Comparison of ENCODE assay signal across 10 cellular contexts in genomic region chr2:233387225-233387624, GRCh38. TPM values are rescaled to one million over a fixed set of nuclear protein-coding genes. Genes with fewer than 3 reads are reported as not detected.
DNase-seq lines count a peak whose midpoint lies in the region; ATAC-seq, FAIRE-seq and TF ChIP-seq lines count a peak whose summit lies in the region.
"Had no signal": no experiment of that assay in that cellular context is flagged by ENCODE, and none has a peak within 500 bp of the region (broad histone marks: within the 10 kb centered on the region; RNA-seq: fewer than 3 reads in every experiment).

No MANE protein-coding gene starts in this region.

- no peak for DNase-seq in CD4-positive, alpha-beta memory T cell
- no peak for DNase-seq in left cardiac atrium
- no peak for DNase-seq in gastrocnemius medialis
- DNase-seq in DMS153 (lab: John Stamatoyannopoulos, UW) = no peak
- DNase-seq in GM19239 (ENCODE audit: insufficient read length, low spot score) = no peak
- no peak for DNase-seq in HK-2 (ENCODE audit: unreplicated experiment)
- DNase-seq in HT-29 (ENCODE audit: low spot score) = no peak
- DNase-seq: activated naive CD4-positive, alpha-beta T cell; NCI-H526 treated with DMSO at 0.1 percent for 48 hours had no signal

- CTCF ChIA-PET in CD4-positive, alpha-beta memory T cell (lab: Charles Lee; ENCODE audit: partially characterized antibody) = no interaction called here

- intact Hi-C loops in CD4-positive, alpha-beta memory T cell (cut with micrococcal nuclease) = no loop called here
- intact Hi-C loops in left cardiac atrium (cut with DNase I) (no loop called here), gastrocnemius medialis (cut with DNase I; ENCODE audit: low total_unique reads) (no loop called here)

- FAIRE-seq in GM19239 (lab: Jason Lieb, UNC) = no peak

- H3K4me3 Mint-ChIP-seq in CD4-positive, alpha-beta memory T cell = no peak overlapping the region
- no peak overlapping the region for H3K4me3 Mint-ChIP-seq in activated T-helper 17 cell treated with anti-CD3 and anti-CD28 coated beads, Interleukin-2, amount 50 U/mL, for 72 hours

- POLR2A ChIA-PET in CD4-positive, alpha-beta memory T cell (lab: Charles Lee; ENCODE audit: partially characterized antibody) = interaction anchor here (1.6 kb wide), 1 partner anchor 117 kb away, joined by 4 read pairs; no protein-coding TSS in a partner anchor

- ATAC-seq in activated T-helper 17 cell treated with anti-CD3 and anti-CD28 coated beads, Interleukin-2, amount 50 U/mL, for 72 hours (replicated peaks) = no peak
- ATAC-seq in left cardiac atrium = peak; percentile 4 to 5
- ATAC-seq in gastrocnemius medialis = peak in 1 of 2 donors; percentile 15

- no peaks in the 10 kb centered on the region for H3K9me3 Mint-ChIP-seq in CD4-positive, alpha-beta memory T cell
- no peaks in the 10 kb centered on the region for H3K9me3 Mint-ChIP-seq in activated T-helper 17 cell treated with anti-CD3 and anti-CD28 coated beads, Interleukin-2, amount 50 U/mL, for 72 hours

- peaks cover 7% of the 10 kb centered on the region for H3K36me3 ChIP-seq in CD4-positive, alpha-beta memory T cell (ENCODE audit: insufficient read depth, low read length)
- H3K36me3 ChIP-seq in gastrocnemius medialis = peaks cover 0 to 16% of the 10 kb centered on the region in 2 donors

- H3K4me3 ChIP-seq in CD4-positive, alpha-beta memory T cell (ENCODE audit: low read length in 2 of 2) = no peak overlapping the region
- H3K4me3 ChIP-seq in gastrocnemius medialis = peak overlapping the region in 2 of 4 donors; percentile 5 to 27

- peaks cover 17 to 40% of the 10 kb centered on the region in 2 donors for H3K36me3 Mint-ChIP-seq in CD4-positive, alpha-beta memory T cell
- peaks cover 47% of the 10 kb centered on the region for H3K36me3 Mint-ChIP-seq in activated T-helper 17 cell treated with anti-CD3 and anti-CD28 coated beads, Interleukin-2, amount 50 U/mL, for 72 hours (ENCODE audit: low read depth)

- H3K27ac ChIP-seq in CD4-positive, alpha-beta memory T cell (ENCODE audit: low read depth, low read length) = no peak overlapping the region
- peak overlapping the region; percentile 56 to 73 (median 68) for H3K27ac ChIP-seq in gastrocnemius medialis

- H3K4me1 Mint-ChIP-seq in CD4-positive, alpha-beta memory T cell = peaks cover 36 to 49% (median 42%) of the 10 kb centered on the region in 4 donors
- H3K4me1 Mint-ChIP-seq in activated T-helper 17 cell treated with anti-CD3 and anti-CD28 coated beads, Interleukin-2, amount 50 U/mL, for 72 hours = peaks cover 29% of the 10 kb centered on the region

- H3K27ac Mint-ChIP-seq in CD4-positive, alpha-beta memory T cell = peak overlapping the region in 4 of 7 donors; percentile 50 to 88 (median 70)
- H3K27ac Mint-ChIP-seq in activated T-helper 17 cell treated with anti-CD3 and anti-CD28 coated beads, Interleukin-2, amount 50 U/mL, for 72 hours = peak overlapping the region; percentile 1

- H3K27me3 Mint-ChIP-seq in CD4-positive, alpha-beta memory T cell = no peaks in the 10 kb centered on the region
- no peaks in the 10 kb centered on the region for H3K27me3 Mint-ChIP-seq in activated T-helper 17 cell treated with anti-CD3 and anti-CD28 coated beads, Interleukin-2, amount 50 U/mL, for 72 hours

- peaks cover 32% of the 10 kb centered on the region for H3K4me1 ChIP-seq in CD4-positive, alpha-beta memory T cell (ENCODE audit: insufficient read depth, low read length)
- peaks cover 24 to 29% of the 10 kb centered on the region in 2 donors for H3K4me1 ChIP-seq in gastrocnemius medialis

- in situ Hi-C loops in gastrocnemius medialis (cut with MboI; ENCODE audit: low sequenced_read_pairs in 4 of 4) = no loop called here

- TF ChIP-seq CTCF in gastrocnemius medialis (IDR thresholded peaks at IDR 0.05 in 4 of 5, conservative IDR thresholded peaks at IDR 0.05 in 1 of 5) = no peak

- TF ChIP-seq POLR2A in gastrocnemius medialis (IDR thresholded peaks at IDR 0.05) = no peak

- H3K27me3 ChIP-seq in CD4-positive, alpha-beta memory T cell (ENCODE audit: insufficient read depth, low read length) = no peaks in the 10 kb centered on the region
- H3K27me3 ChIP-seq in gastrocnemius medialis = no peaks in the 10 kb centered on the region

- H3K9me3 ChIP-seq in CD4-positive, alpha-beta memory T cell (ENCODE audit: control insufficient read depth in 1 of 2, low read length in 2 of 2) = no peaks in the 10 kb centered on the region
- no peaks in the 10 kb centered on the region for H3K9me3 ChIP-seq in gastrocnemius medialis

RNA-seq across cellular contexts. Expression of gene DGKD, which starts 32.9 kb away (rescaled TPM):
- 100 to 1,000 TPM; 129 to 136 TPM for total RNA-seq in CD4-positive, alpha-beta memory T cell
- polyA plus RNA-seq in CD4-positive, alpha-beta memory T cell = 10 to 100 TPM in 1 of 2 donors, 1 to 10 TPM in 1; 8.9 to 28.1 TPM
- 10 to 100 TPM; 34.6 to 59.6 TPM for total RNA-seq in activated T-helper 17 cell treated with anti-CD3 and anti-CD28 coated beads, Interleukin-2, amount 50 U/mL, for 72 hours
- 10 to 100 TPM; 31.9 to 64.9 TPM for total RNA-seq in left cardiac atrium
- 10 to 100 TPM; 26.3 to 41.3 (median 30.4) TPM for total RNA-seq in gastrocnemius medialis
- 18.2 and 18.7 TPM in 2 replicates for total RNA-seq in HT-29 (2014; rRNA removed; shearing (Covaris generic))
